1 cellular context compared by ENCODE assay signal in genomic region chr12:108518101-108518715, GRCh38.
A peak's percentile ranks its signal among the peaks of the same experiment; 100 is the strongest.
TF ChIP-seq lines count a peak whose summit lies in the region.

No MANE protein-coding gene starts in this region.

TF ChIP-seq in GM12878, 131 proteins besides CTCF, POLR2A, EP300 and RAD21:
- TF ChIP-seq POLR2AphosphoS5 (IDR thresholded peaks at IDR 0.05; ENCODE audit: low read length), result peak; percentile 0; the same call in 1 of the 2 replicates
- TF ChIP-seq KDM1A (IDR thresholded peaks at IDR 0.05; ENCODE audit: borderline replicate concordance), result no peak
TF ChIP-seq in GM12878: peak in this region for 1.
